Comparison of ENCODE assay signal across 18 cellular contexts in genomic region chr17:3681057-3681456, GRCh38.
"Had no signal": no experiment of that assay in that cellular context is flagged by ENCODE, and none has a peak within 500 bp of the region (broad histone marks: within the 10 kb centered on the region; RNA-seq: fewer than 3 reads in every experiment).

No MANE protein-coding gene starts in this region.

- H3K4me2 ChIP-seq: SK-N-SH had no signal

- H3K9me3 ChIP-seq: SK-N-SH had no signal

- DNase-seq: KBM-7, MV-4-11, NCI-H1048, NCI-H1105, NCI-H1417, NCI-H1436 treated with DMSO at 0.1 percent for 48 hours, NCI-H1694, NCI-H187 treated with DMSO at 0.1 percent for 48 hours, NCI-H2029 treated with DMSO at 0.1 percent for 48 hours, NCI-H2171 treated with DMSO at 0.1 percent for 48 hours, NCI-H345, NCI-H446 treated with DMSO at 0.1 percent for 48 hours, NCI-H510A treated with DMSO at 0.1 percent for 48 hours, NCI-H526, RPMI8226, SHP77, SK-N-SH, SW 1271 had no signal

- H3K9ac ChIP-seq: SK-N-SH had no signal
